ENCODE assay signal across 8 cellular contexts in genomic region chr1:178541829-178542553, GRCh38. TPM values are rescaled to one million over a fixed set of nuclear protein-coding genes. Genes with fewer than 3 reads are reported as not detected.
DNase-seq lines count a peak whose midpoint lies in the region; ATAC-seq, FAIRE-seq and TF ChIP-seq lines count a peak whose summit lies in the region.
"Had no signal": no experiment of that assay in that cellular context is flagged by ENCODE, and none has a peak within 500 bp of the region (broad histone marks: within the 10 kb centered on the region; RNA-seq: fewer than 3 reads in every experiment).

No MANE protein-coding gene starts in this region.

- H3K9me3 ChIP-seq in endothelial cell of umbilical vein (replicated peaks; ENCODE audit: control insufficient read depth, insufficient read depth, low read length) (no peaks in the 10 kb centered on the region), mucosa of rectum (ENCODE audit: control insufficient read depth in 2 of 2, low read length in 2 of 2) (no peaks in the 10 kb centered on the region), suprapubic skin (no peaks in the 10 kb centered on the region)

- no peaks in the 10 kb centered on the region for H3K36me3 Mint-ChIP-seq in activated CD4-positive, alpha-beta T cell treated with anti-CD3 and anti-CD28 coated beads for 36 hours (ENCODE audit: low read depth)

- H3K9ac ChIP-seq in endothelial cell of umbilical vein (replicated peaks; ENCODE audit: extremely low read depth, insufficient read depth, low read length) (no peak overlapping the region), mucosa of rectum (ENCODE audit: low read depth in 1 of 2, low read length in 2 of 2) (peak overlapping the region; percentile 96 to 97)

- DNase-seq in Kasumi-1 (lab: John Stamatoyannopoulos, UW) (peak; percentile 23 to 42), endothelial cell of umbilical vein (ENCODE audit: low read depth, low spot score) (peak; percentile 6), suprapubic skin (ENCODE audit: low spot score in 2 of 2) (peak in 1 of 2 donors; percentile 63)
- DNase-seq in activated CD4-positive, alpha-beta T cell treated with anti-CD3 and anti-CD28 coated beads for 36 hours = peak; percentile 64

- no peaks in the 10 kb centered on the region for H3K27me3 Mint-ChIP-seq in activated CD4-positive, alpha-beta T cell treated with anti-CD3 and anti-CD28 coated beads for 36 hours

- H3K4me3 Mint-ChIP-seq in activated CD4-positive, alpha-beta T cell treated with anti-CD3 and anti-CD28 coated beads for 36 hours = peak overlapping the region; percentile 84

- H3K4me1 Mint-ChIP-seq in activated CD4-positive, alpha-beta T cell treated with anti-CD3 and anti-CD28 coated beads for 36 hours = peaks cover 2% of the 10 kb centered on the region

- peak overlapping the region; percentile 66 for H3K4me2 ChIP-seq in endothelial cell of umbilical vein (ENCODE audit: insufficient read depth, low read length)

- no peaks in the 10 kb centered on the region for H3K36me3 ChIP-seq in endothelial cell of umbilical vein (ENCODE audit: control insufficient read depth in 2 of 2, extremely low read depth in 1 of 2, insufficient read depth in 2 of 2, low read length in 2 of 2)
- H3K36me3 ChIP-seq in mucosa of rectum (ENCODE audit: control insufficient read depth in 2 of 2, insufficient read depth in 2 of 2, low read length in 2 of 2) = peaks cover 0 to 2% of the 10 kb centered on the region in 2 donors
- H3K36me3 ChIP-seq in suprapubic skin = no peaks in the 10 kb centered on the region

- dilution Hi-C loops in endothelial cell of umbilical vein (cut with MboI; ENCODE audit: extremely low pct_ligation_motif_present, low sequenced_read_pairs) = no loop called here

- peak overlapping the region; percentile 82 for H2AFZ ChIP-seq in endothelial cell of umbilical vein (ENCODE audit: low read depth, low read length)

- WGBS in suprapubic skin = 5% methylated on average over 20 of the region's 33 CpGs

- H3K9me3 Mint-ChIP-seq in activated CD4-positive, alpha-beta T cell treated with anti-CD3 and anti-CD28 coated beads for 36 hours (ENCODE audit: low read depth) = no peaks in the 10 kb centered on the region

- peak overlapping the region; percentile 85 for H3K27ac Mint-ChIP-seq in activated CD4-positive, alpha-beta T cell treated with anti-CD3 and anti-CD28 coated beads for 36 hours

- no peak for TF ChIP-seq POLR2A in endothelial cell of umbilical vein (IDR thresholded peaks at IDR 0.05; ENCODE audit: low read depth, low read length)
- TF ChIP-seq POLR2A in suprapubic skin (IDR thresholded peaks at IDR 0.05) = no peak

- peak; percentile 42 for ATAC-seq in GM21737 (IDR thresholded peaks at IDR 0.05; ENCODE audit: unreplicated experiment)
- ATAC-seq in activated CD4-positive, alpha-beta T cell treated with anti-CD3 and anti-CD28 coated beads for 36 hours = peak; percentile 69

- CTCF ChIA-PET in activated CD4-positive, alpha-beta T cell treated with anti-CD3 and anti-CD28 coated beads for 36 hours (lab: Charles Lee) = interaction anchor here (0.6 to 3.1 kb wide), 7 partner anchors 9 to 706 kb away, joined by 3 to 12 read pairs (median 4); no protein-coding TSS in a partner anchor
- CTCF ChIA-PET in endothelial cell of umbilical vein (lab: Charles Lee) = interaction anchor here (1.2 to 14.6 kb wide), 18 partner anchors 10 to 462 kb away, joined by 3 to 349 read pairs (median 8); partner anchors contain the start of gene RALGPS2

- H3K4me1 ChIP-seq in endothelial cell of umbilical vein (ENCODE audit: control insufficient read depth, extremely low read depth, insufficient read depth, low read length) (peaks cover 11% of the 10 kb centered on the region), mucosa of rectum (ENCODE audit: control insufficient read depth in 2 of 2, insufficient read depth in 2 of 2, low read length in 2 of 2) (peaks cover 33 to 35% of the 10 kb centered on the region in 2 donors), suprapubic skin (peaks cover 35% of the 10 kb centered on the region)

- H3K27me3 ChIP-seq in endothelial cell of umbilical vein (ENCODE audit: control insufficient read depth in 2 of 2, insufficient read depth in 2 of 2, low read length in 2 of 2) (no peaks in the 10 kb centered on the region), mucosa of rectum (ENCODE audit: control insufficient read depth in 2 of 2, insufficient read depth in 2 of 2, low read length in 2 of 2) (no peaks in the 10 kb centered on the region), suprapubic skin (no peaks in the 10 kb centered on the region)

- H3K4me3 ChIP-seq in GM12875 (ENCODE audit: low read depth, low read length) (peak overlapping the region; percentile 64), endothelial cell of umbilical vein (replicated peaks in 1 of 3; ENCODE audit: insufficient read depth in 1 of 3, low read depth in 1 of 3, low read length in 3 of 3) (peak overlapping the region; percentile 14 to 77 (median 53)), mucosa of rectum (ENCODE audit: low read length in 2 of 2) (peak overlapping the region; percentile 95 to 98), suprapubic skin (peak overlapping the region; percentile 65)

- POLR2A ChIA-PET in activated CD4-positive, alpha-beta T cell treated with anti-CD3 and anti-CD28 coated beads for 36 hours (lab: Charles Lee) = no interaction called here
- POLR2A ChIA-PET in endothelial cell of umbilical vein (lab: Charles Lee) = no interaction called here

- H3K9me1 ChIP-seq in endothelial cell of umbilical vein (replicated peaks; ENCODE audit: control insufficient read depth, extremely low read depth, insufficient read depth, low read length) = no peaks in the 10 kb centered on the region

- no peak for FAIRE-seq in endothelial cell of umbilical vein (lab: Jason Lieb, UNC)

- H4K20me1 ChIP-seq in endothelial cell of umbilical vein (replicated peaks; ENCODE audit: control insufficient read depth, extremely low read depth, insufficient read depth, low read length) = no peaks in the 10 kb centered on the region

- intact Hi-C loops in activated CD4-positive, alpha-beta T cell treated with anti-CD3 and anti-CD28 coated beads for 36 hours (cut with DNase I, micrococcal nuclease) = loop anchor here (1.0 to 5.0 kb wide), 8 partner anchors 183 to 825 kb away; partner anchors contain the start of genes AXDND1 (in 2 of the 2), RALGPS2 (in 1 of the 2) and TOR3A (in 1 of the 2)
- intact Hi-C loops in endothelial cell of umbilical vein (cut with micrococcal nuclease) = loop anchor here (1.0 to 2.0 kb wide), 7 partner anchors 142 to 824 kb away; partner anchors contain the start of gene ANGPTL1

- TF ChIP-seq EP300 in suprapubic skin (IDR thresholded peaks at IDR 0.05) = no peak

- BruUV-seq in endothelial cell of umbilical vein (replicated peaks; lab: Mats Ljungman, UMichigan) = no TSS peak

- no peaks in the 10 kb centered on the region for H3K79me2 ChIP-seq in endothelial cell of umbilical vein (ENCODE audit: control insufficient read depth, insufficient read depth, low read length)

- TF ChIP-seq CTCF in GM12875 (IDR thresholded peaks at IDR 0.05; ENCODE audit: borderline replicate concordance, insufficient read depth, low read depth, low read length) = no peak
- no peak for TF ChIP-seq CTCF in endothelial cell of umbilical vein (IDR thresholded peaks at IDR 0.05; ENCODE audit: extremely low read depth in 1 of 2, insufficient read depth in 1 of 2, low read depth in 1 of 2, low read length in 2 of 2)
- TF ChIP-seq CTCF in suprapubic skin (IDR thresholded peaks at IDR 0.05) = no peak

- no peak overlapping the region for H3K27ac ChIP-seq in endothelial cell of umbilical vein (ENCODE audit: insufficient read depth, low read depth, low read length)
- H3K27ac ChIP-seq in mucosa of rectum (ENCODE audit: low read depth in 2 of 2, low read length in 2 of 2) = peak overlapping the region; percentile 96 to 98
- peak overlapping the region; percentile 46 for H3K27ac ChIP-seq in suprapubic skin

TF ChIP-seq in endothelial cell of umbilical vein, 7 proteins besides CTCF, POLR2A, EP300 and RAD21:
- TF ChIP-seq JUN (IDR thresholded peaks at IDR 0.05; ENCODE audit: borderline replicate concordance, insufficient read depth, insufficient read length, low read depth) = no peak
- TF ChIP-seq GATA2 (IDR thresholded peaks at IDR 0.05; ENCODE audit: insufficient read depth, insufficient read length, low read depth, low read length) = no peak
- TF ChIP-seq FOS (IDR thresholded peaks at IDR 0.05; ENCODE audit: borderline replicate concordance, insufficient read depth, low read length) = no peak
- no peak for TF ChIP-seq POLR2AphosphoS5 (IDR thresholded peaks at IDR 0.05; ENCODE audit: insufficient read depth, low read depth, low read length)
- no peak for TF ChIP-seq MYC (IDR thresholded peaks at IDR 0.05; ENCODE audit: low read depth, low read length)
- no peak for TF ChIP-seq MAX (IDR thresholded peaks at IDR 0.05; ENCODE audit: insufficient read depth, insufficient read length)
- TF ChIP-seq EZH2 (IDR thresholded peaks at IDR 0.05; ENCODE audit: borderline replicate concordance, low read depth, low read length, severe bottlenecking) = no peak

RNA-seq across cellular contexts. Expression of gene TEX35, which starts 29.1 kb away (rescaled TPM):
- not detected for total RNA-seq in activated CD4-positive, alpha-beta T cell treated with anti-CD3 and anti-CD28 coated beads for 36 hours
- total RNA-seq in endothelial cell of umbilical vein (not detected in 2 replicates), suprapubic skin (1 to 10 TPM in 2 of 4 donors, under 1 TPM in 1, not detected in 1; 0.60 to 1.0 (median 1.0) TPM)
- not detected in 2 replicates for polyA plus RNA-seq in endothelial cell of umbilical vein
- not detected in 2 replicates for polyA plus RNA-seq in endothelial cell of umbilical vein (2011; cell fraction: cytosol; rRNA removed)
- polyA plus RNA-seq in endothelial cell of umbilical vein (2011; cell fraction: nucleus; rRNA removed) = not detected in 2 replicates
- not detected in 2 replicates for polyA plus RNA-seq in endothelial cell of umbilical vein (2012)
- polyA minus RNA-seq in endothelial cell of umbilical vein = not detected in 2 replicates
- not detected for polyA minus RNA-seq in endothelial cell of umbilical vein (2011; cell fraction: cytosol; rRNA and poly(A)+ RNA removed)
- not detected in 2 replicates for polyA minus RNA-seq in endothelial cell of umbilical vein (2011; cell fraction: nucleus; rRNA and poly(A)+ RNA removed)
- total RNA-seq: myocyte had no signal

RNA-seq across cellular contexts. Expression of gene CLEC20A, which starts 45.2 kb away (rescaled TPM):
- not detected for total RNA-seq in activated CD4-positive, alpha-beta T cell treated with anti-CD3 and anti-CD28 coated beads for 36 hours
- total RNA-seq in endothelial cell of umbilical vein (not detected in 2 replicates), suprapubic skin (not detected)
- not detected in 2 replicates for polyA plus RNA-seq in endothelial cell of umbilical vein
- polyA plus RNA-seq in endothelial cell of umbilical vein (2011; cell fraction: cytosol; rRNA removed) = not detected in 2 replicates
- polyA plus RNA-seq in endothelial cell of umbilical vein (2011; cell fraction: nucleus; rRNA removed) = not detected in 2 replicates
- not detected in 2 replicates for polyA plus RNA-seq in endothelial cell of umbilical vein (2012)
- not detected in 2 replicates for polyA minus RNA-seq in endothelial cell of umbilical vein
- polyA minus RNA-seq in endothelial cell of umbilical vein (2011; cell fraction: cytosol; rRNA and poly(A)+ RNA removed) = not detected
- not detected in 2 replicates for polyA minus RNA-seq in endothelial cell of umbilical vein (2011; cell fraction: nucleus; rRNA and poly(A)+ RNA removed)
- total RNA-seq: myocyte had no signal
